Comparison of ENCODE assay signal across 37 cellular contexts in genomic region chr20:2405693-2406065, GRCh38. TPM values are rescaled to one million over a fixed set of nuclear protein-coding genes. Genes with fewer than 3 reads are reported as not detected.
"Had no signal": no experiment of that assay in that cellular context is flagged by ENCODE, and none has a peak within 500 bp of the region (broad histone marks: within the 10 kb centered on the region; RNA-seq: fewer than 3 reads in every experiment).

No MANE protein-coding gene starts in this region.

- H3K27me3 ChIP-seq: adrenal gland, ascending aorta, breast epithelium, dorsolateral prefrontal cortex, hepatocyte had no signal

- DNase-seq: activated CD4-positive, alpha-beta memory T cell treated with anti-CD3 and anti-CD28 coated beads for 36 hours; activated CD4-positive, alpha-beta T cell treated with anti-CD3 and anti-CD28 coated beads for 36 hours; activated CD4-positive, alpha-beta T cell treated with anti-CD3 and anti-CD28 coated beads, Interleukin-2, amount 10 ng/mL, durations not matched to agents 24 days and 14 days; activated CD4-positive, CD25-positive, alpha-beta regulatory T cell; activated CD4-positive, CD25-positive, alpha-beta regulatory T cell treated with anti-CD3 and anti-CD28 coated beads, Interleukin-2, amount 50 U/mL, for 72 hours; activated CD8-positive, alpha-beta memory T cell treated with anti-CD3 and anti-CD28 coated beads, Interleukin-2, amount 50 U/mL, for 4 hours; activated CD8-positive, alpha-beta T cell treated with anti-CD3 and anti-CD28 coated beads, Interleukin-2, amount 10 ng/mL, durations not matched to agents 7 days and 5 days; activated effector memory CD4-positive, alpha-beta T cell treated with anti-CD3 and anti-CD28 coated beads, Interleukin-2, amount 50 U/mL, for 16 hours; activated naive CD4-positive, alpha-beta T cell treated with anti-CD3 and anti-CD28 coated beads for 36 hours; activated naive CD8-positive, alpha-beta T cell treated with anti-CD3 and anti-CD28 coated beads for 36 hours; activated naive CD8-positive, alpha-beta T cell treated with anti-CD3 and anti-CD28 coated beads, Interleukin-2, amount 50 U/mL, for 24 hours; activated T-cell treated with anti-CD3 and anti-CD28 coated beads, Interleukin-2, amount 50 U/mL, for 1 hour; activated T-cell treated with anti-CD3 and anti-CD28 coated beads, Interleukin-2, amount 50 U/mL, for 48 hours; adrenal gland; amygdala; central memory CD4-positive, alpha-beta T cell; effector memory CD4-positive, alpha-beta T cell; endodermal cell; foreskin melanocyte; heart right ventricle; T-helper 17 cell; T1000 had no signal

- H3K4me1 ChIP-seq: adrenal gland, ascending aorta, breast epithelium, gastroesophageal sphincter, heart right ventricle had no signal

- H3K9me3 ChIP-seq: adrenal gland had no signal

- H3K27ac ChIP-seq: adrenal gland, ascending aorta, breast epithelium, cardiac muscle cell, coronary artery, gastroesophageal sphincter, heart right ventricle, hepatocyte had no signal

- H3K36me3 ChIP-seq: adrenal gland, ascending aorta, breast epithelium, cardiac muscle cell, gastroesophageal sphincter, heart right ventricle had no signal

- H3K4me3 ChIP-seq: adrenal gland, ascending aorta, breast epithelium, cardiac muscle cell, coronary artery, dorsolateral prefrontal cortex, gastroesophageal sphincter, heart right ventricle, hepatocyte had no signal

- ATAC-seq: activated CD4-positive, alpha-beta T cell treated with anti-CD3 and anti-CD28 coated beads for 36 hours; activated CD8-positive, alpha-beta memory T cell treated with anti-CD3 and anti-CD28 coated beads, Interleukin-2, amount 10 ng/mL, durations not matched to agents 7 days and 5 days; activated CD8-positive, alpha-beta T cell treated with anti-CD3 and anti-CD28 coated beads, Interleukin-2, amount 10 ng/mL, durations not matched to agents 7 days and 5 days; activated naive CD8-positive, alpha-beta T cell treated with anti-CD3 and anti-CD28 coated beads, Interleukin-2, amount 50 U/mL, for 24 hours; esophagus mucosa; gastroesophageal sphincter; heart right ventricle; T-helper 17 cell had no signal

RNA-seq across cellular contexts. Expression of gene TGM6, which starts 25.0 kb away (rescaled TPM):
- total RNA-seq: activated CD4-positive, alpha-beta memory T cell treated with anti-CD3 and anti-CD28 coated beads for 36 hours; activated CD4-positive, alpha-beta T cell treated with anti-CD3 and anti-CD28 coated beads for 36 hours; activated CD4-positive, alpha-beta T cell treated with anti-CD3 and anti-CD28 coated beads, Interleukin-2, amount 10 ng/mL, durations not matched to agents 24 days and 14 days; activated CD8-positive, alpha-beta memory T cell treated with anti-CD3 and anti-CD28 coated beads for 36 hours; activated CD8-positive, alpha-beta memory T cell treated with anti-CD3 and anti-CD28 coated beads, Interleukin-2, amount 10 ng/mL, durations not matched to agents 7 days and 5 days; activated CD8-positive, alpha-beta T cell treated with anti-CD3 and anti-CD28 coated beads, Interleukin-2, amount 10 ng/mL, durations not matched to agents 7 days and 5 days; activated naive CD4-positive, alpha-beta T cell treated with anti-CD3 and anti-CD28 coated beads for 36 hours; activated naive CD8-positive, alpha-beta T cell treated with anti-CD3 and anti-CD28 coated beads for 36 hours; activated T-helper 1 cell treated with anti-CD3 and anti-CD28 coated beads, Interleukin-12 subunit alpha, Interleukin-12 subunit beta, Interleukin-2, Interleukin-4 antibody, amounts not matched to agents 30 ng/mL and 10 ng/mL and 1 ng/mL, durations not matched to agents 14 hours and 24 hours and 36 hours; activated T-helper 2 cell treated with anti-CD3 and anti-CD28 coated beads, Interferon-gamma antibody, Interleukin-2, Interleukin-4, amounts not matched to agents 10 μg/mL and 5 μg/mL and 100 μg/mL, durations not matched to agents 14 hours and 24 hours and 36 hours; adrenal gland; ascending aorta; breast epithelium; cardiac muscle cell; cerebellum; endodermal cell; epithelial cell of proximal tubule; esophagus mucosa; gastroesophageal sphincter; glomerular endothelial cell; heart right ventricle; hepatocyte; T-helper 17 cell had no signal
